Comparison of ENCODE assay signal across 8 cellular contexts in genomic region chr19:10505583-10506229, GRCh38. TPM values are rescaled to one million over a fixed set of nuclear protein-coding genes. Genes with fewer than 3 reads are reported as not detected.
DNase-seq lines count a peak whose midpoint lies in the region; TF ChIP-seq lines count a peak whose summit lies in the region.

No MANE protein-coding gene starts in this region.

- no peak overlapping the region for H3K27ac ChIP-seq in tibial artery

- DNase-seq in NK-92 treated with Interleukin-12 subunit alpha and Interleukin-12 subunit beta, amount 100 ng/mL, for 24 hours (lab: John Stamatoyannopoulos, UW): peak; percentile 31
- DNase-seq in NK-92 (lab: John Stamatoyannopoulos, UW; ENCODE audit: unreplicated experiment): no peak
- peak; percentile 88 for DNase-seq in activated T-cell treated with anti-CD3 and anti-CD28 coated beads, Interleukin-2, amount 50 U/mL, for 24 hours
- DNase-seq in fibroblast of the aortic adventitia (ENCODE audit: low read depth): peak; percentile 75
- peak; percentile 88 for DNase-seq in osteocyte (ENCODE audit: extremely low spot score, unreplicated experiment)
- peak; percentile 70 to 85 for DNase-seq in tibial artery
- no peak for DNase-seq in GOT3 (lab: John Stamatoyannopoulos, UW)

- intact Hi-C loops in tibial artery (cut with DNase I; ENCODE audit: low total_unique reads): no loop called here

- TF ChIP-seq CTCF in fibroblast of the aortic adventitia (IDR thresholded peaks at IDR 0.05; ENCODE audit: insufficient read depth, low read length): peak; percentile 89
- peak; percentile 76 for TF ChIP-seq CTCF in osteocyte (IDR thresholded peaks at IDR 0.05)
- TF ChIP-seq CTCF in tibial artery (IDR thresholded peaks at IDR 0.05): peak; percentile 72 to 78

- peaks cover 0 to 23% (median 18%) of the 10 kb centered on the region in 4 donors for H3K4me1 ChIP-seq in tibial artery

- no peak overlapping the region for H3K4me3 ChIP-seq in fibroblast of the aortic adventitia (ENCODE audit: low read depth, low read length)
- no peak overlapping the region for H3K4me3 ChIP-seq in tibial artery

- H3K4me1 Mint-ChIP-seq in activated T-cell treated with anti-CD3 and anti-CD28 coated beads, Interleukin-2, amount 50 U/mL, for 24 hours (ENCODE audit: low read depth): peaks cover 32% of the 10 kb centered on the region
- peaks cover 21% of the 10 kb centered on the region for H3K4me1 Mint-ChIP-seq in osteocyte (ENCODE audit: unreplicated experiment)

- no peaks in the 10 kb centered on the region for H3K36me3 ChIP-seq in tibial artery

- peak overlapping the region; percentile 50 for H3K27ac Mint-ChIP-seq in activated T-cell treated with anti-CD3 and anti-CD28 coated beads, Interleukin-2, amount 50 U/mL, for 24 hours
- H3K27ac Mint-ChIP-seq in osteocyte (ENCODE audit: unreplicated experiment): no peak overlapping the region

- peaks cover 12% of the 10 kb centered on the region for H3K36me3 Mint-ChIP-seq in activated T-cell treated with anti-CD3 and anti-CD28 coated beads, Interleukin-2, amount 50 U/mL, for 24 hours (ENCODE audit: low read depth)
- H3K36me3 Mint-ChIP-seq in osteocyte (ENCODE audit: unreplicated experiment): no peaks in the 10 kb centered on the region

- no peak overlapping the region for H3K4me3 Mint-ChIP-seq in activated T-cell treated with anti-CD3 and anti-CD28 coated beads, Interleukin-2, amount 50 U/mL, for 24 hours
- peak overlapping the region; percentile 38 for H3K4me3 Mint-ChIP-seq in osteocyte (ENCODE audit: unreplicated experiment)

- peaks cover 5% of the 10 kb centered on the region for H3K27me3 Mint-ChIP-seq in activated T-cell treated with anti-CD3 and anti-CD28 coated beads, Interleukin-2, amount 50 U/mL, for 24 hours
- no peaks in the 10 kb centered on the region for H3K27me3 Mint-ChIP-seq in osteocyte (ENCODE audit: unreplicated experiment)

- H3K9me3 Mint-ChIP-seq in activated T-cell treated with anti-CD3 and anti-CD28 coated beads, Interleukin-2, amount 50 U/mL, for 24 hours: no peaks in the 10 kb centered on the region
- H3K9me3 Mint-ChIP-seq in osteocyte (ENCODE audit: unreplicated experiment): no peaks in the 10 kb centered on the region

- no peaks in the 10 kb centered on the region for H3K9me3 ChIP-seq in tibial artery

- H3K27me3 ChIP-seq in tibial artery: peaks cover 0 to 16% of the 10 kb centered on the region in 2 donors

TF ChIP-seq in PFSK-1, 5 proteins besides CTCF, POLR2A, EP300 and RAD21:
- TF ChIP-seq FOXP2 (optimal IDR thresholded peaks at IDR 0.05; ENCODE audit: borderline replicate concordance, extremely low read depth, extremely low read length, insufficient read depth): peak; percentile 32
- no peak for TF ChIP-seq POLR2AphosphoS5 (IDR thresholded peaks at IDR 0.05; ENCODE audit: low read depth, low read length)

RNA-seq across cellular contexts. Expression of gene KEAP1, which starts 2.5 kb away (rescaled TPM):
- 105 TPM for polyA plus RNA-seq in PFSK-1 (2012; ENCODE audit: insufficient read length, low read depth)
- total RNA-seq in fibroblast of the aortic adventitia (ENCODE audit: low replicate concordance): 62.5 and 130 TPM in 2 replicates
- 80.1 and 80.9 TPM in 2 replicates for total RNA-seq in osteocyte

RNA-seq across cellular contexts. Expression of gene S1PR5, which starts 11.5 kb away (rescaled TPM):
- 22.0 TPM for polyA plus RNA-seq in PFSK-1 (2012; ENCODE audit: insufficient read length, low read depth)
- total RNA-seq in fibroblast of the aortic adventitia (ENCODE audit: low replicate concordance) (0.27 and 0.41 TPM in 2 replicates), osteocyte (0.83 and 1.8 TPM in 2 replicates)

RNA-seq across cellular contexts. Expression of gene ATG4D, which starts 38.0 kb away (rescaled TPM):
- polyA plus RNA-seq in PFSK-1 (2012; ENCODE audit: insufficient read length, low read depth): 64.1 TPM
- total RNA-seq in fibroblast of the aortic adventitia (ENCODE audit: low replicate concordance): 6.3 and 11.4 TPM in 2 replicates
- 28.7 and 30.9 TPM in 2 replicates for total RNA-seq in osteocyte

Comparison
In these comparisons a context has a peak if more than half of its experiments do, and no peak if none do; other contexts are left out.
1. DNase-seq: peak in NK-92 treated with Interleukin-12 subunit alpha and Interleukin-12 subunit beta, amount 100 ng/mL, for 24 hours (single experiment), activated T-cell treated with anti-CD3 and anti-CD28 coated beads, Interleukin-2, amount 50 U/mL, for 24 hours (single experiment), fibroblast of the aortic adventitia (single experiment), osteocyte (single experiment) and tibial artery (2 of 2); none in NK-92 (single experiment) and GOT3 (single experiment).
2. Peak in every context shown above with its lines, with median percentiles within 50 percentile points of each other: CTCF ChIP-seq.